Comparison of ENCODE assay signal across 13 cellular contexts in the genomic region with DNA sequence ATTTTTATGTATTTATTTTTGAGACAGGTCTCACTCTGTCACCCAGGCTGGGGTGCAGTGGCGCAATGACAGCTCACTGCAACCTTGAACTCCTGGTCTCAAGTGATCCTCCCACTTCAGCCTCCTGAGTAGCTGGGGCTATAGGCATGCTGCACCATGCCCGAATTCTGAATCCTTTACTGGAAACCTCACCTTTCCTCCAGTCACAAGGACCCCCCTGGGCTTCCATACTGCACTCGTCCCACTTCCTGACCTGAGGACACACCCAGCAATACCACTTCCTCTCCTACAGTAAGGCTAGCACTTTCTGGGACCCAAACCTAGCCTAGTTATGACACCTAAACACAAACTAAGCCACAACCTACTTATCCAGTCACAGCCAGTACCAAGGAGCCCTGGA.
DNase-seq lines count a peak whose midpoint lies in the region; ATAC-seq and TF ChIP-seq lines count a peak whose summit lies in the region.
"Had no signal": no experiment of that assay in that cellular context is flagged by ENCODE, and none has a peak within 500 bp of the region (broad histone marks: within the 10 kb centered on the region; RNA-seq: fewer than 3 reads in every experiment).

No MANE protein-coding gene starts in this region.

- H3K27ac ChIP-seq in coronary artery (no peak overlapping the region), smooth muscle cell (ENCODE audit: low read depth) (no peak overlapping the region)
- H3K27ac ChIP-seq: A549 had no signal

- H3F3A ChIP-seq in smooth muscle cell (ENCODE audit: low read depth) = peaks cover 5% of the 10 kb centered on the region

- no peak overlapping the region for H3K4me3 Mint-ChIP-seq in WTC11
- H3K4me3 Mint-ChIP-seq: stimulated activated memory B cell treated with anti-CD40 and anti-IgM and Interleukin-4, amounts not matched to agents 10 μg/mL and 1 μg/mL and 100 μg/mL, for 72 hours had no signal

- H2AFZ ChIP-seq in smooth muscle cell (ENCODE audit: low read depth) = no peak overlapping the region

- H3K9me3 ChIP-seq in mucosa of descending colon = no peaks in the 10 kb centered on the region
- H3K9me3 ChIP-seq in smooth muscle cell (replicated peaks; ENCODE audit: low read depth) = no peaks in the 10 kb centered on the region
- H3K9me3 ChIP-seq: A549 had no signal

- peaks cover 74% of the 10 kb centered on the region for H3K79me2 ChIP-seq in smooth muscle cell (ENCODE audit: low read depth)

- H4K20me1 ChIP-seq in smooth muscle cell (ENCODE audit: low read depth) = peaks cover 69% of the 10 kb centered on the region

- no peak overlapping the region for H3K9ac ChIP-seq in smooth muscle cell (ENCODE audit: low read depth)

- H3K27me3 ChIP-seq in smooth muscle cell (ENCODE audit: low read depth) = no peaks in the 10 kb centered on the region

- in situ Hi-C loops in G401 (cut with HindIII; ENCODE audit: low sequenced_read_pairs) = no loop called here

- POLR2A ChIA-PET in WTC11 (lab: Charles Lee) = no interaction called here

- H3K4me1 Mint-ChIP-seq in WTC11 = peaks cover 21% of the 10 kb centered on the region

- H3K4me1 ChIP-seq in mucosa of descending colon (ENCODE audit: low read depth) = no peaks in the 10 kb centered on the region
- no peaks in the 10 kb centered on the region for H3K4me1 ChIP-seq in smooth muscle cell (ENCODE audit: low read depth)

- H3K27me3 Mint-ChIP-seq in WTC11 (ENCODE audit: low read depth) = no peaks in the 10 kb centered on the region
- H3K27me3 Mint-ChIP-seq: stimulated activated memory B cell treated with anti-CD40 and anti-IgM and Interleukin-4, amounts not matched to agents 10 μg/mL and 1 μg/mL and 100 μg/mL, for 72 hours had no signal

- H3K4me3 ChIP-seq in mucosa of descending colon (no peak overlapping the region), coronary artery (no peak overlapping the region), smooth muscle cell (no peak overlapping the region)
- H3K4me3 ChIP-seq: A549 had no signal

- no peak overlapping the region for H3K4me2 ChIP-seq in smooth muscle cell
- H3K4me2 ChIP-seq: A549 had no signal

- peak; percentile 30 for DNase-seq in SKM-1 treated with dmso at 0.1 percent for 144 hours (lab: John Stamatoyannopoulos, UW; ENCODE audit: unreplicated experiment)
- DNase-seq in SKM-1 (lab: John Stamatoyannopoulos, UW; ENCODE audit: unreplicated experiment) = no peak
- DNase-seq in WTC11 (ENCODE audit: low spot score) = no peak
- no peak for DNase-seq in mucosa of descending colon
- no peak for DNase-seq in G401 (ENCODE audit: low spot score)
- DNase-seq in coronary artery (ENCODE audit: low spot score) = no peak
- no peak for DNase-seq in smooth muscle cell (lab: John Stamatoyannopoulos, UW; ENCODE audit: unreplicated experiment)
- DNase-seq: activated CD4-positive, alpha-beta T cell treated with anti-CD3 and anti-CD28 coated beads, Interleukin-2, amount 50 U/mL, for 1 hour; GDM1; MM.1S had no signal

- no peaks in the 10 kb centered on the region for H3K9me3 Mint-ChIP-seq in WTC11
- H3K9me3 Mint-ChIP-seq: stimulated activated memory B cell treated with anti-CD40 and anti-IgM and Interleukin-4, amounts not matched to agents 10 μg/mL and 1 μg/mL and 100 μg/mL, for 72 hours had no signal

- ATAC-seq in HG03196 (IDR thresholded peaks at IDR 0.05; ENCODE audit: unreplicated experiment) (peak; percentile 51), WTC11 (no peak), mucosa of descending colon (peak; percentile 51)
- ATAC-seq: A549; stimulated activated memory B cell treated with anti-CD40 and anti-IgM and Interleukin-4, amounts not matched to agents 10 μg/mL and 1 μg/mL and 100 μg/mL, for 72 hours had no signal

- TF ChIP-seq CTCF in WTC11 (IDR thresholded peaks at IDR 0.05) = no peak
- no peak for TF ChIP-seq CTCF in mucosa of descending colon (IDR thresholded peaks at IDR 0.05)
- no peak for TF ChIP-seq CTCF in coronary artery (IDR thresholded peaks at IDR 0.05)
- no peak for TF ChIP-seq CTCF in smooth muscle cell (IDR thresholded peaks at IDR 0.05; ENCODE audit: borderline replicate concordance, insufficient read depth, poor library complexity, severe bottlenecking)

- intact Hi-C loops in mucosa of descending colon (cut with DNase I, micrococcal nuclease) = no loop called here

- WGBS in smooth muscle cell (ENCODE audit: low lambda C conversion rate) = 92% methylated on average over 3 of the region's 3 CpGs

- peaks cover 21% of the 10 kb centered on the region for H3K36me3 Mint-ChIP-seq in WTC11

- H3K36me3 ChIP-seq in mucosa of descending colon (ENCODE audit: low read depth) (no peaks in the 10 kb centered on the region), smooth muscle cell (ENCODE audit: low read depth) (no peaks in the 10 kb centered on the region)

- peak overlapping the region; percentile 80 for H3K27ac Mint-ChIP-seq in WTC11
- H3K27ac Mint-ChIP-seq: stimulated activated memory B cell treated with anti-CD40 and anti-IgM and Interleukin-4, amounts not matched to agents 10 μg/mL and 1 μg/mL and 100 μg/mL, for 72 hours had no signal

- CTCF ChIA-PET in WTC11 (lab: Charles Lee) = interaction anchor here (1.0 kb wide), 1 partner anchor 33 kb away, joined by 3 read pairs; no protein-coding TSS in a partner anchor

TF ChIP-seq in WTC11, 78 proteins besides CTCF, POLR2A, EP300 and RAD21:
- TF ChIP-seq ETV6 (CRISPR knock-in tag; IDR thresholded peaks at IDR 0.05) (no peak), NFATC4 (CRISPR knock-in tag; IDR thresholded peaks at IDR 0.05) (no peak), FOXP1 (CRISPR knock-in tag; IDR thresholded peaks at IDR 0.05; ENCODE audit: borderline replicate concordance) (no peak), CBFB (CRISPR knock-in tag; IDR thresholded peaks at IDR 0.05; ENCODE audit: low read depth) (no peak)
